ENCODE assay signal across 8 cellular contexts in genomic region chr5:74903165-74903787, GRCh38. TPM values are rescaled to one million over a fixed set of nuclear protein-coding genes. Genes with fewer than 3 reads are reported as not detected.
DNase-seq lines count a peak whose midpoint lies in the region; ATAC-seq and TF ChIP-seq lines count a peak whose summit lies in the region.

No MANE protein-coding gene starts in this region.

- no peaks in the 10 kb centered on the region for H4K20me1 ChIP-seq in OCI-LY7 (ENCODE audit: insufficient read depth, low read length)

- H3K4ac ChIP-seq in mesenchymal stem cell (ENCODE audit: low read depth in 1 of 2, low read length in 2 of 2): no peak overlapping the region

- no peak overlapping the region for H3K27ac Mint-ChIP-seq in chondrocyte (ENCODE audit: unreplicated experiment)

- H3K9me3 ChIP-seq in OCI-LY7 (ENCODE audit: low read length): no peaks in the 10 kb centered on the region
- H3K9me3 ChIP-seq in mucosa of descending colon: no peaks in the 10 kb centered on the region
- no peaks in the 10 kb centered on the region for H3K9me3 ChIP-seq in mesenchymal stem cell (ENCODE audit: control insufficient read depth, low read length)

- no peak overlapping the region for H2BK15ac ChIP-seq in mesenchymal stem cell (ENCODE audit: low read depth, poor library complexity, severe bottlenecking)

- H2BK120ac ChIP-seq in mesenchymal stem cell (ENCODE audit: low read depth, low read length): no peak overlapping the region

- H3K36me3 ChIP-seq in OCI-LY7 (ENCODE audit: insufficient read depth, low read length): no peaks in the 10 kb centered on the region
- H3K36me3 ChIP-seq in mucosa of descending colon (ENCODE audit: low read depth): no peaks in the 10 kb centered on the region
- H3K36me3 ChIP-seq in mesenchymal stem cell (ENCODE audit: control insufficient read depth in 1 of 2, insufficient read depth in 2 of 2, low read depth in 1 of 2, low read length in 2 of 2): no peaks in the 10 kb centered on the region

- H3K4me1 ChIP-seq in OCI-LY7 (ENCODE audit: insufficient read depth, low read length, poor library complexity, severe bottlenecking) (no peaks in the 10 kb centered on the region), mucosa of descending colon (ENCODE audit: low read depth) (no peaks in the 10 kb centered on the region), mesenchymal stem cell (ENCODE audit: control insufficient read depth, insufficient read depth, low read depth, low read length) (no peaks in the 10 kb centered on the region)

- no peak overlapping the region for H3K4me2 ChIP-seq in OCI-LY7 (ENCODE audit: low read length)
- H3K4me2 ChIP-seq in mesenchymal stem cell (ENCODE audit: low read length, poor library complexity, severe bottlenecking): no peak overlapping the region

- H3K27me3 Mint-ChIP-seq in chondrocyte (ENCODE audit: low read depth): no peaks in the 10 kb centered on the region

- H4K8ac ChIP-seq in mesenchymal stem cell (ENCODE audit: low read length): no peak overlapping the region

- WGBS in mesenchymal stem cell: 21% methylated on average over 4 of the region's 4 CpGs

- H2BK12ac ChIP-seq in mesenchymal stem cell (ENCODE audit: low read length in 2 of 2): no peak overlapping the region

- H3K9ac ChIP-seq in mesenchymal stem cell (ENCODE audit: low read length): no peak overlapping the region

- H2AFZ ChIP-seq in OCI-LY7 (ENCODE audit: low read length) (no peak overlapping the region), mesenchymal stem cell (ENCODE audit: low read depth, low read length) (no peak overlapping the region)

- no peaks in the 10 kb centered on the region for H3K79me2 ChIP-seq in OCI-LY7 (ENCODE audit: insufficient read depth, low read depth, low read length)

- peak; percentile 100 for ATAC-seq in mucosa of descending colon
- ATAC-seq in HG03469 (IDR thresholded peaks at IDR 0.05; ENCODE audit: unreplicated experiment): no peak

- H2BK5ac ChIP-seq in mesenchymal stem cell (ENCODE audit: low read depth, low read length, poor library complexity, severe bottlenecking): no peak overlapping the region

- H3K23ac ChIP-seq in mesenchymal stem cell (ENCODE audit: low read length in 2 of 2): no peak overlapping the region

- CTCF ChIA-PET in OCI-LY7 (lab: Charles Lee; ENCODE audit: unreplicated experiment): no interaction called here

- H3K14ac ChIP-seq in mesenchymal stem cell (ENCODE audit: low read length in 2 of 2): no peak overlapping the region

- no peak overlapping the region for H3K27ac ChIP-seq in 22Rv1
- no peak overlapping the region for H3K27ac ChIP-seq in OCI-LY7 (ENCODE audit: low read depth, low read length, poor library complexity, severe bottlenecking)
- no peak overlapping the region for H3K27ac ChIP-seq in mesenchymal stem cell (ENCODE audit: low read length, poor library complexity, severe bottlenecking)

- H3K27me3 ChIP-seq in mesenchymal stem cell (ENCODE audit: control insufficient read depth in 1 of 2, insufficient read depth in 1 of 2, low read length in 2 of 2): no peaks in the 10 kb centered on the region

- no peaks in the 10 kb centered on the region for H3K4me1 Mint-ChIP-seq in chondrocyte (ENCODE audit: low read depth)

- no peaks in the 10 kb centered on the region for H3K9me2 ChIP-seq in OCI-LY7 (ENCODE audit: insufficient read depth, low read length)

- H3K36me3 Mint-ChIP-seq in chondrocyte (ENCODE audit: low read depth): no peaks in the 10 kb centered on the region

- H3K4me3 ChIP-seq in OCI-LY7 (ENCODE audit: low read depth, low read length, poor library complexity, severe bottlenecking) (no peak overlapping the region), mucosa of descending colon (no peak overlapping the region), mesenchymal stem cell (ENCODE audit: insufficient read depth in 1 of 2, low read depth in 1 of 2, low read length in 2 of 2) (no peak overlapping the region)

- H3K9me3 Mint-ChIP-seq in chondrocyte (ENCODE audit: low read depth): peaks cover 8% of the 10 kb centered on the region

- H3K79me1 ChIP-seq in mesenchymal stem cell (replicated peaks; ENCODE audit: low read length, poor library complexity, severe bottlenecking): no peaks in the 10 kb centered on the region

- no peak overlapping the region for H2AK5ac ChIP-seq in mesenchymal stem cell (ENCODE audit: low read length, severe bottlenecking)

- no peak overlapping the region for H3K18ac ChIP-seq in mesenchymal stem cell (ENCODE audit: low read depth in 1 of 2, low read length in 2 of 2)

- POLR2A ChIA-PET in OCI-LY7 (lab: Charles Lee): no interaction called here

- no peak overlapping the region for H3K4me3 Mint-ChIP-seq in chondrocyte (ENCODE audit: unreplicated experiment)

- intact Hi-C loops in OCI-LY7 (cut with micrococcal nuclease; ENCODE audit: unreplicated experiment) (no loop called here), mucosa of descending colon (cut with DNase I, micrococcal nuclease) (loop anchor here in 1 of 2 donors (5.0 kb wide), 1 partner anchor 136 kb away; the partner anchor contains the start of genes GFM2 and NSA2)

- peak; percentile 51 for TF ChIP-seq CTCF in 22Rv1 (IDR thresholded peaks at IDR 0.05)
- peak; percentile 41 for TF ChIP-seq CTCF in GM10266 (IDR thresholded peaks at IDR 0.05; ENCODE audit: control insufficient read depth, insufficient read depth, low read depth, missing control alignments)
- peak; percentile 46; the same call in 1 of the 2 replicates for TF ChIP-seq CTCF in OCI-LY7 (conservative IDR thresholded peaks at IDR 0.05; ENCODE audit: low read length)
- TF ChIP-seq CTCF in chondrocyte (IDR thresholded peaks at IDR 0.05): peak; percentile 66
- peak; percentile 50 for TF ChIP-seq CTCF in mucosa of descending colon (IDR thresholded peaks at IDR 0.05)

- no TSS peak for BruUV-seq in OCI-LY7 (replicated peaks; lab: Mats Ljungman, UMichigan)

- DNase-seq in GM10266 (ENCODE audit: extremely low spot score) (peak; percentile 16), OCI-LY7 (ENCODE audit: low spot score) (no peak), chondrocyte (ENCODE audit: low spot score) (no peak), mucosa of descending colon (peak; percentile 53 to 79 (median 78)), SKM-1 (lab: John Stamatoyannopoulos, UW; ENCODE audit: unreplicated experiment) (no peak), mesenchymal stem cell (no peak)

- no peak overlapping the region for H4K91ac ChIP-seq in mesenchymal stem cell (ENCODE audit: low read length)

RNA-seq across cellular contexts. Expression of gene FAM169A, which starts 37.1 kb away (rescaled TPM):
- total RNA-seq in OCI-LY7 (2014; rRNA removed; shearing (Covaris generic)): not detected in 2 replicates
- total RNA-seq in OCI-LY7 (2022): not detected in 2 replicates
- 5.9 to 8.8 TPM (median 7.9 TPM) in 3 replicates for total RNA-seq in chondrocyte
- 1 to 10 TPM; 2.7 to 4.1 (median 2.9) TPM for total RNA-seq in mucosa of descending colon
- polyA plus RNA-seq in mesenchymal stem cell (2013, experiment 1 of 2): 0.11 TPM
- polyA plus RNA-seq in mesenchymal stem cell (2013, experiment 2 of 2): 0.15 TPM

Comparison
In these comparisons a context has a peak if more than half of its experiments do, and no peak if none do; other contexts are left out.
1. DNase-seq: peak in GM10266 (single experiment) and mucosa of descending colon (3 of 3); none in OCI-LY7 (single experiment), chondrocyte (single experiment), SKM-1 (single experiment) and mesenchymal stem cell (single experiment).
2. Peak in every context shown above with its lines, with median percentiles within 50 percentile points of each other: CTCF ChIP-seq.